In the genomic region with DNA sequence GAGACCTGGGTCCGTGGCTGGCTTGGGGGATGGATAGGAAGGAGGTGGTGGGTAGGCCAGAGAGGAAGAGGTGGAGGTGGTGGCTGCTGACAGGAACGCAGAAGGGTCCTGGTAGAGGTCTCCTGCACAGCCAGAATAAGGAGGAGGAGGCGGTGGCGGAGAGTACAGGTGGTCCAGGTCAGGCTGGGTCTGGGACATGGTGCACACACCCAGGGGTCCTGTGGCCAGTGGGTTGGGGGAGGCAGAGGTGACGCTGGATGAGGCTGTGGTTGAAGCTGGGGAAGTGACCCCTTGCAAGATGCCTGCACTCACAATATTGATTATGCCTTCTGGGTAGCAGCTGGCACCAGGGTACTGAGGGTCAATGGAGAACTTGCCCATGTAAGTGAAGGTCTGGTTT, we compare ENCODE assay signal across 10 cellular contexts. TPM values are rescaled to one million over a fixed set of nuclear protein-coding genes. Genes with fewer than 3 reads are reported as not detected.
DNase-seq lines count a peak whose midpoint lies in the region; ATAC-seq and TF ChIP-seq lines count a peak whose summit lies in the region.
"Had no signal": no experiment of that assay in that cellular context is flagged by ENCODE, and none has a peak within 500 bp of the region (broad histone marks: within the 10 kb centered on the region; RNA-seq: fewer than 3 reads in every experiment).

No MANE protein-coding gene starts in this region.

- POLR2A ChIA-PET in T-cell (lab: Charles Lee): no interaction called here

- peak overlapping the region; percentile 80 for H3K4me3 ChIP-seq in skeletal muscle satellite cell (ENCODE audit: low read length)

- CTCF ChIA-PET in Calu3 (lab: Charles Lee) (interaction anchor here (0.6 kb wide), 1 partner anchor 22 kb away, joined by 3 read pairs; no protein-coding TSS in a partner anchor), T-cell (lab: Charles Lee) (no interaction called here)

- H3K9me3 Mint-ChIP-seq in Calu3 (ENCODE audit: low read depth, unreplicated experiment): no peaks in the 10 kb centered on the region
- H3K9me3 Mint-ChIP-seq in T-cell: no peaks in the 10 kb centered on the region
- no peaks in the 10 kb centered on the region for H3K9me3 Mint-ChIP-seq in dendritic cell treated with granulocyte-macrophage colony-stimulating factor and Interleukin-4, amounts not matched to agents 40 ng/mL and 50 ng/mL, for 4 days

- no peak overlapping the region for H3K9ac ChIP-seq in skeletal muscle satellite cell (ENCODE audit: low read depth, low read length)

- TF ChIP-seq CTCF in Calu3 (IDR thresholded peaks at IDR 0.05; ENCODE audit: unreplicated experiment): no peak

- H3K36me3 ChIP-seq in skeletal muscle satellite cell (ENCODE audit: insufficient read depth, low read length): no peaks in the 10 kb centered on the region

- peaks cover 11% of the 10 kb centered on the region for H3K4me1 Mint-ChIP-seq in Calu3 (ENCODE audit: low read depth, unreplicated experiment)
- H3K4me1 Mint-ChIP-seq in T-cell: peaks cover 56 to 66% (median 57%) of the 10 kb centered on the region in 3 donors
- H3K4me1 Mint-ChIP-seq in dendritic cell treated with granulocyte-macrophage colony-stimulating factor and Interleukin-4, amounts not matched to agents 40 ng/mL and 50 ng/mL, for 4 days (ENCODE audit: low read depth): peaks cover 60% of the 10 kb centered on the region

- H3K27me3 Mint-ChIP-seq in Calu3 (ENCODE audit: unreplicated experiment): peaks cover 46% of the 10 kb centered on the region
- peaks cover 2 to 23% of the 10 kb centered on the region in 2 donors for H3K27me3 Mint-ChIP-seq in T-cell
- peaks cover 1% of the 10 kb centered on the region for H3K27me3 Mint-ChIP-seq in dendritic cell treated with granulocyte-macrophage colony-stimulating factor and Interleukin-4, amounts not matched to agents 40 ng/mL and 50 ng/mL, for 4 days

- peaks cover 35% of the 10 kb centered on the region for H3K4me1 ChIP-seq in skeletal muscle satellite cell (ENCODE audit: control insufficient read depth, insufficient read depth, low read length)

- BruUV-seq in Calu3 (replicated peaks; lab: Mats Ljungman, UMichigan): no TSS peak

- peak overlapping the region; percentile 93 for H3K4me2 ChIP-seq in skeletal muscle satellite cell (ENCODE audit: low read length)

- DNase-seq in Calu3 (no peak), T-cell (no peak), SHP77 (lab: John Stamatoyannopoulos, UW) (no peak), NCI-H526 treated with DMSO at 0.1 percent for 48 hours (lab: John Stamatoyannopoulos, UW) (no peak), posterior vena cava (ENCODE audit: low spot score) (no peak)
- DNase-seq: activated CD8-positive, alpha-beta memory T cell treated with anti-CD3 and anti-CD28 coated beads, Interleukin-2, amount 50 U/mL, for 4 hours; NCI-H187 treated with DMSO at 0.1 percent for 48 hours; stimulated activated naive CD4-positive, alpha-beta T cell had no signal

- no peak for ATAC-seq in T-cell (replicated peaks in 1 of 4)

- H3K4me3 Mint-ChIP-seq in Calu3 (ENCODE audit: low read depth, unreplicated experiment): peak overlapping the region; percentile 81
- peak overlapping the region; percentile 86 to 97 (median 95) for H3K4me3 Mint-ChIP-seq in T-cell
- H3K4me3 Mint-ChIP-seq in dendritic cell treated with granulocyte-macrophage colony-stimulating factor and Interleukin-4, amounts not matched to agents 40 ng/mL and 50 ng/mL, for 4 days: peak overlapping the region; percentile 98

- H3K27ac Mint-ChIP-seq in Calu3 (ENCODE audit: unreplicated experiment) (no peak overlapping the region), T-cell (no peak overlapping the region)
- H3K27ac Mint-ChIP-seq in dendritic cell treated with granulocyte-macrophage colony-stimulating factor and Interleukin-4, amounts not matched to agents 40 ng/mL and 50 ng/mL, for 4 days: peak overlapping the region; percentile 98

- peaks cover 25% of the 10 kb centered on the region for H3K27me3 ChIP-seq in skeletal muscle satellite cell (ENCODE audit: control insufficient read depth, insufficient read depth, low read length)

- intact Hi-C loops in Calu3 (cut with micrococcal nuclease; ENCODE audit: unreplicated experiment): loop anchor here (10.0 kb wide), 1 partner anchor 559 kb away; no protein-coding TSS in a partner anchor
- intact Hi-C loops in dendritic cell treated with granulocyte-macrophage colony-stimulating factor and Interleukin-4, amounts not matched to agents 40 ng/mL and 50 ng/mL, for 4 days (cut with micrococcal nuclease): loop anchor here (10.0 kb wide), 1 partner anchor 451 kb away; no protein-coding TSS in a partner anchor
- intact Hi-C loops in posterior vena cava (cut with DNase I): loop anchor here in 1 of 2 donors (10.0 kb wide), 3 partner anchors 219 to 369 kb away; no protein-coding TSS in a partner anchor

- peaks cover 27% of the 10 kb centered on the region for H3K36me3 Mint-ChIP-seq in Calu3 (ENCODE audit: insufficient read depth, unreplicated experiment)
- no peaks in the 10 kb centered on the region for H3K36me3 Mint-ChIP-seq in T-cell
- peaks cover 66% of the 10 kb centered on the region for H3K36me3 Mint-ChIP-seq in dendritic cell treated with granulocyte-macrophage colony-stimulating factor and Interleukin-4, amounts not matched to agents 40 ng/mL and 50 ng/mL, for 4 days (ENCODE audit: low read depth)

- H3K9me3 ChIP-seq in skeletal muscle satellite cell (replicated peaks; ENCODE audit: low read length): no peaks in the 10 kb centered on the region

RNA-seq across cellular contexts. Expression of gene EGR2, which starts 2.2 kb away (rescaled TPM):
- total RNA-seq in Calu3 (2022): 0.68 and 1.1 TPM in 2 replicates
- total RNA-seq in T-cell: 1 to 10 TPM in 4 of 5 donors, under 1 TPM in 1; 0.90 to 2.7 (median 2.5) TPM
- 0.25 and 0.87 TPM in 2 replicates for total RNA-seq in skeletal muscle satellite cell (2012; rRNA removed)
- 1 to 10 TPM; 3.0 to 4.0 TPM for total RNA-seq in posterior vena cava

RNA-seq across cellular contexts. Expression of gene ADO, which starts 9.5 kb away (rescaled TPM):
- 32.3 and 35.0 TPM in 2 replicates for total RNA-seq in Calu3 (2022)
- total RNA-seq in T-cell: 10 to 100 TPM; 10.5 to 17.5 (median 15.6) TPM
- total RNA-seq in skeletal muscle satellite cell (2012; rRNA removed): 19.3 and 21.6 TPM in 2 replicates
- 10 to 100 TPM; 16.4 to 20.7 TPM for total RNA-seq in posterior vena cava
